ENCODE assay signal across 11 cellular contexts in genomic region chrX:42094208-42094607, GRCh38.
DNase-seq lines count a peak whose midpoint lies in the region; ATAC-seq and TF ChIP-seq lines count a peak whose summit lies in the region.
"Had no signal": no experiment of that assay in that cellular context is flagged by ENCODE, and none has a peak within 500 bp of the region (broad histone marks: within the 10 kb centered on the region; RNA-seq: fewer than 3 reads in every experiment).

No MANE protein-coding gene starts in this region.

- intact Hi-C loops in natural killer cell (cut with micrococcal nuclease) (no loop called here), transverse colon (cut with DNase I; ENCODE audit: low total_unique reads) (no loop called here)

- in situ Hi-C loops in transverse colon (cut with MboI; ENCODE audit: low pct_ligation_motif_present in 1 of 4, low pct_unique_long_range_greater_than_20kb in 1 of 4, low sequenced_read_pairs in 3 of 4), result loop anchor here in 1 of 4 donors (25.0 kb wide), 1 partner anchor 93 kb away; no protein-coding TSS in a partner anchor

- H3K36me3 Mint-ChIP-seq in activated T-helper 17 cell treated with anti-CD3 and anti-CD28 coated beads, Interleukin-2, amount 50 U/mL, for 72 hours (ENCODE audit: low read depth), result no peaks in the 10 kb centered on the region
- H3K36me3 Mint-ChIP-seq in natural killer cell, result no peaks in the 10 kb centered on the region

- no peaks in the 10 kb centered on the region for H3K9me3 Mint-ChIP-seq in activated T-helper 17 cell treated with anti-CD3 and anti-CD28 coated beads, Interleukin-2, amount 50 U/mL, for 72 hours
- H3K9me3 Mint-ChIP-seq in natural killer cell, result no peaks in the 10 kb centered on the region
- H3K9me3 Mint-ChIP-seq: activated naive CD4-positive, alpha-beta T cell treated with anti-CD3 and anti-CD28 coated beads for 36 hours had no signal

- 41 to 80% methylated on average over 1 to 4 of the region's 4 CpGs for WGBS in transverse colon (ENCODE audit: low coverage in 1 of 2), 2 donors

- peaks cover 11% of the 10 kb centered on the region for H3K4me1 Mint-ChIP-seq in activated T-helper 17 cell treated with anti-CD3 and anti-CD28 coated beads, Interleukin-2, amount 50 U/mL, for 72 hours
- H3K4me1 Mint-ChIP-seq in natural killer cell, result peaks cover 6 to 9% of the 10 kb centered on the region in 2 donors

- DNase-seq in natural killer cell (no peak), NCI-H774 (lab: John Stamatoyannopoulos, UW) (no peak), transverse colon (no peak), NCI-H748 treated with DMSO at 0.1 percent for 48 hours (lab: John Stamatoyannopoulos, UW) (no peak)
- DNase-seq: GDM1, right cardiac atrium had no signal

- no peaks in the 10 kb centered on the region for H3K4me1 ChIP-seq in transverse colon

- TF ChIP-seq POLR2A in transverse colon (IDR thresholded peaks at IDR 0.05), result no peak

- no peaks in the 10 kb centered on the region for H3K36me3 ChIP-seq in transverse colon

- H3K27me3 Mint-ChIP-seq in activated T-helper 17 cell treated with anti-CD3 and anti-CD28 coated beads, Interleukin-2, amount 50 U/mL, for 72 hours, result no peaks in the 10 kb centered on the region
- H3K27me3 Mint-ChIP-seq in natural killer cell (ENCODE audit: low read depth in 2 of 2), result peaks cover 0 to 29% of the 10 kb centered on the region in 2 donors

- H3K27ac ChIP-seq in transverse colon, result no peak overlapping the region
- H3K27ac ChIP-seq: VCaP had no signal

- H3K27ac Mint-ChIP-seq in activated T-helper 17 cell treated with anti-CD3 and anti-CD28 coated beads, Interleukin-2, amount 50 U/mL, for 72 hours, result peak overlapping the region; percentile 33
- H3K27ac Mint-ChIP-seq in natural killer cell, result peak overlapping the region in 1 of 2 donors; percentile 58
- H3K27ac Mint-ChIP-seq: activated naive CD4-positive, alpha-beta T cell treated with anti-CD3 and anti-CD28 coated beads for 36 hours had no signal

- H3K9me3 ChIP-seq in transverse colon, result no peaks in the 10 kb centered on the region

- ATAC-seq in GM18873 (IDR thresholded peaks at IDR 0.05; ENCODE audit: low FRiP score, unreplicated experiment), result peak; percentile 38
- ATAC-seq in HG03432 (IDR thresholded peaks at IDR 0.05; ENCODE audit: unreplicated experiment), result peak; percentile 55
- no peak for ATAC-seq in activated T-helper 17 cell treated with anti-CD3 and anti-CD28 coated beads, Interleukin-2, amount 50 U/mL, for 72 hours (replicated peaks)
- no peak for ATAC-seq in natural killer cell
- ATAC-seq: right cardiac atrium had no signal

- no peak overlapping the region for H3K4me3 ChIP-seq in transverse colon

- TF ChIP-seq CTCF in natural killer cell (IDR thresholded peaks at IDR 0.05) (no peak), transverse colon (IDR thresholded peaks at IDR 0.05) (no peak)

- no peak for TF ChIP-seq EP300 in transverse colon (IDR thresholded peaks at IDR 0.05; ENCODE audit: low read depth)

- no peaks in the 10 kb centered on the region for H3K27me3 ChIP-seq in transverse colon

- H3K4me3 Mint-ChIP-seq in activated T-helper 17 cell treated with anti-CD3 and anti-CD28 coated beads, Interleukin-2, amount 50 U/mL, for 72 hours, result peak overlapping the region; percentile 54
- peak overlapping the region; percentile 43 for H3K4me3 Mint-ChIP-seq in natural killer cell
- H3K4me3 Mint-ChIP-seq: activated naive CD4-positive, alpha-beta T cell treated with anti-CD3 and anti-CD28 coated beads for 36 hours had no signal

Comparison
In these comparisons a context has a peak if more than half of its experiments do, and no peak if none do; other contexts are left out.
1. ATAC-seq: peak in GM18873 (single experiment) and HG03432 (single experiment); none in activated T-helper 17 cell treated with anti-CD3 and anti-CD28 coated beads, Interleukin-2, amount 50 U/mL, for 72 hours (single experiment) and natural killer cell (0 of 3).